ENCODE assay signal across 19 cellular contexts in the genomic region with DNA sequence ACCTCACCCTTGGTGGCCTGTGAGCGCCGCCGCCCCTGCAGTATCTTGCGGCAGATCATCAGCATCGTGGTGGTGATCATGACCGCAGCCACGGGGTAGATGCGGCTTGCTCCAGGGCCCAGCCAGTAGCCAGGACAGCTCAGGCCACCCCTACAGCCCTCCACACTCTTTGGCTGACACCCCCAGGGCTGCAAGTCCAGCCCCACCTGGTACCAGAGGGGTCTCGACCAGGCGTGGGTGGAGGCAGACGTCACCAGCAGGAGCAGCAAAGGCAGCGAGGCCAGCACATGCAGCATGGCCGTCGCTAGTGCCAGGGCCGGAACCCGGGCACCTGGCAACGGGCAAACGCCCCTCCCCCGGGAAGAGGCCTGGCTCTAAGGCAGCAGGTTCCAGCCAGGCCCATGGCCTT. TPM values are rescaled to one million over a fixed set of nuclear protein-coding genes. Genes with fewer than 3 reads are reported as not detected.
"Had no signal": no experiment of that assay in that cellular context is flagged by ENCODE, and none has a peak within 500 bp of the region (broad histone marks: within the 10 kb centered on the region; RNA-seq: fewer than 3 reads in every experiment).

A gene with protein sequence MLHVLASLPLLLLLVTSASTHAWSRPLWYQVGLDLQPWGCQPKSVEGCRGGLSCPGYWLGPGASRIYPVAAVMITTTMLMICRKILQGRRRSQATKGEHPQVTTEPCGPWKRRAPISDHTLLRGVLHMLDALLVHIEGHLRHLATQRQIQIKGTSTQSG (minus strand): TSS at position 309 of the 409 bp plus-strand sequence. CDS start 13 bp downstream, at position 296.

- H3K36me3 Mint-ChIP-seq: memory B cell, naive B cell, type B pancreatic cell had no signal

- H3K4me2 ChIP-seq: hepatocyte had no signal

- H3K9me3 Mint-ChIP-seq: memory B cell, type B pancreatic cell had no signal

- H3K27me3 Mint-ChIP-seq: activated CD4-positive, alpha-beta T cell treated with anti-CD3 and anti-CD28 coated beads, Interleukin-2, amount 10 ng/mL, durations not matched to agents 24 days and 14 days; memory B cell; stimulated activated naive CD8-positive, alpha-beta T cell treated with anti-CD3 and anti-CD28 coated beads, Interleukin-15, Interleukin-2, amounts not matched to agents 100 ng/mL and 50 ng/mL, for 24 hours; type B pancreatic cell had no signal

- H3K4me3 Mint-ChIP-seq: activated CD4-positive, alpha-beta T cell treated with anti-CD3 and anti-CD28 coated beads, Interleukin-2, amount 10 ng/mL, durations not matched to agents 24 days and 14 days; activated CD8-positive, alpha-beta T cell treated with anti-CD3 and anti-CD28 coated beads, Interleukin-2, amount 10 ng/mL, durations not matched to agents 7 days and 5 days; activated naive CD4-positive, alpha-beta T cell treated with anti-CD3 and anti-CD28 coated beads for 36 hours; activated T-cell treated with anti-CD3 and anti-CD28 coated beads, Interleukin-2, amount 50 U/mL, for 4 hours; memory B cell; naive B cell; stimulated activated naive CD8-positive, alpha-beta T cell treated with anti-CD3 and anti-CD28 coated beads, Interleukin-15, Interleukin-2, amounts not matched to agents 100 ng/mL and 50 ng/mL, for 24 hours; type B pancreatic cell had no signal

- H3K4me1 Mint-ChIP-seq: naive B cell had no signal

- H3K27ac Mint-ChIP-seq: activated CD4-positive, alpha-beta T cell treated with anti-CD3 and anti-CD28 coated beads, Interleukin-2, amount 10 ng/mL, durations not matched to agents 24 days and 14 days; activated CD8-positive, alpha-beta T cell treated with anti-CD3 and anti-CD28 coated beads, Interleukin-2, amount 10 ng/mL, durations not matched to agents 7 days and 5 days; activated naive CD4-positive, alpha-beta T cell treated with anti-CD3 and anti-CD28 coated beads for 36 hours; memory B cell; naive B cell; stimulated activated naive CD8-positive, alpha-beta T cell treated with anti-CD3 and anti-CD28 coated beads, Interleukin-15, Interleukin-2, amounts not matched to agents 100 ng/mL and 50 ng/mL, for 24 hours; type B pancreatic cell had no signal

- DNase-seq: activated CD4-positive, alpha-beta T cell treated with anti-CD3 and anti-CD28 coated beads, Interleukin-2, amount 10 ng/mL, durations not matched to agents 24 days and 14 days; activated CD8-positive, alpha-beta T cell treated with anti-CD3 and anti-CD28 coated beads, Interleukin-2, amount 10 ng/mL, durations not matched to agents 7 days and 5 days; activated naive CD4-positive, alpha-beta T cell treated with anti-CD3 and anti-CD28 coated beads for 36 hours; activated T-cell treated with anti-CD3 and anti-CD28 coated beads, Interleukin-2, amount 50 U/mL, for 4 hours; cerebellar nuclear complex; dermis blood vessel endothelial cell; effector memory CD4-positive, alpha-beta T cell; foreskin fibroblast; mucosa of descending colon; naive B cell; posterior cingulate gyrus; T-helper 9 cell had no signal

- H3K4me3 ChIP-seq: hepatocyte, mucosa of descending colon had no signal

- ATAC-seq: activated CD8-positive, alpha-beta T cell treated with anti-CD3 and anti-CD28 coated beads, Interleukin-2, amount 10 ng/mL, durations not matched to agents 7 days and 5 days; activated T-cell treated with anti-CD3 and anti-CD28 coated beads, Interleukin-2, amount 50 U/mL, for 4 hours; mucosa of descending colon had no signal

- H3K27me3 ChIP-seq: hepatocyte had no signal

RNA-seq across cellular contexts. Expression of the gene that starts here (rescaled TPM):
- total RNA-seq: activated naive CD4-positive, alpha-beta T cell treated with anti-CD3 and anti-CD28 coated beads for 36 hours; activated T-cell treated with anti-CD3 and anti-CD28 coated beads, Interleukin-2, amount 50 U/mL, for 4 hours; dermis blood vessel endothelial cell; glomerular endothelial cell; hepatocyte; liver; skeletal muscle tissue had no signal
